ENCODE assay signal across 8 cellular contexts in genomic region chr13:30306762-30307193, GRCh38. TPM values are rescaled to one million over a fixed set of nuclear protein-coding genes. Genes with fewer than 3 reads are reported as not detected.
DNase-seq lines count a peak whose midpoint lies in the region; ATAC-seq and TF ChIP-seq lines count a peak whose summit lies in the region.

No MANE protein-coding gene starts in this region.

- 0% methylated on average over 12 to 37 of the region's 37 CpGs for WGBS in upper lobe of left lung, 2 donors

- no peak for TF ChIP-seq EP300 in upper lobe of left lung (IDR thresholded peaks at IDR 0.05)

- H3K9me3 ChIP-seq in left ventricle myocardium inferior (replicated peaks) (no peaks in the 10 kb centered on the region), upper lobe of left lung (no peaks in the 10 kb centered on the region)

- H3K4me3 ChIP-seq in left ventricle myocardium inferior (peak overlapping the region; percentile 89), upper lobe of left lung (peak overlapping the region; percentile 62 to 91 (median 82))

- H3K9me3 Mint-ChIP-seq in T-cell: no peaks in the 10 kb centered on the region

- TF ChIP-seq CTCF in left ventricle myocardium inferior (IDR thresholded peaks at IDR 0.05; ENCODE audit: borderline replicate concordance): no peak
- no peak for TF ChIP-seq CTCF in upper lobe of left lung (IDR thresholded peaks at IDR 0.05)

- CTCF ChIA-PET in T-cell (lab: Charles Lee): interaction anchor here in 1 of 2 donors (0.5 to 3.1 kb wide), 8 partner anchors 65 to 905 kb away, joined by 3 to 11 read pairs (median 3); no protein-coding TSS in a partner anchor

- H3K27ac ChIP-seq in left ventricle myocardium inferior (replicated peaks) (peak overlapping the region; percentile 95), upper lobe of left lung (peak overlapping the region; percentile 80 to 95 (median 89))

- ATAC-seq in HG02884 (IDR thresholded peaks at IDR 0.05; ENCODE audit: unreplicated experiment) (peak; percentile 74), T-cell (replicated peaks in 1 of 4) (peak; percentile 89 to 93 (median 92)), upper lobe of left lung (ENCODE audit: low FRiP score in 2 of 2) (peak; percentile 98 to 99)

- TF ChIP-seq POLR2A in GM15510 (IDR thresholded peaks at IDR 0.05; ENCODE audit: borderline replicate concordance, extremely low read depth, insufficient read length): peak; percentile 48
- no peak for TF ChIP-seq POLR2A in upper lobe of left lung (IDR thresholded peaks at IDR 0.05)

- no peaks in the 10 kb centered on the region for H3K36me3 ChIP-seq in left ventricle myocardium inferior
- H3K36me3 ChIP-seq in upper lobe of left lung: no peaks in the 10 kb centered on the region

- peak; percentile 79 for DNase-seq in NCI-H146 treated with DMSO at 0.1 percent for 48 hours (lab: John Stamatoyannopoulos, UW; ENCODE audit: unreplicated experiment)
- peak; percentile 70 to 92 (median 84) for DNase-seq in T-cell
- DNase-seq in amniotic stem cell (lab: John Stamatoyannopoulos, UW): peak; percentile 90
- peak; percentile 93 for DNase-seq in left ventricle myocardium inferior
- DNase-seq in posterior cingulate gyrus: peak; percentile 91 to 99 (median 94)
- peak; percentile 95 for DNase-seq in upper lobe of left lung

- peak overlapping the region; percentile 77 to 89 (median 87) for H3K4me3 Mint-ChIP-seq in T-cell

- H3K36me3 Mint-ChIP-seq in T-cell: no peaks in the 10 kb centered on the region

- no peaks in the 10 kb centered on the region for H3K27me3 Mint-ChIP-seq in T-cell

- H3K27ac Mint-ChIP-seq in T-cell: peak overlapping the region; percentile 66 to 88

- intact Hi-C loops in left ventricle myocardium inferior (cut with micrococcal nuclease): no loop called here
- intact Hi-C loops in posterior cingulate gyrus (cut with DNase I): loop anchor here (5.0 kb wide), 1 partner anchor 161 kb away; the partner anchor contains the start of gene HMGB1

- H3K4me1 ChIP-seq in left ventricle myocardium inferior (peaks cover 77% of the 10 kb centered on the region), upper lobe of left lung (peaks cover 13 to 38% (median 22%) of the 10 kb centered on the region in 4 donors)

- peaks cover 6 to 42% (median 25%) of the 10 kb centered on the region in 3 donors for H3K4me1 Mint-ChIP-seq in T-cell

- H3K27me3 ChIP-seq in left ventricle myocardium inferior (ENCODE audit: low read depth) (no peaks in the 10 kb centered on the region), upper lobe of left lung (no peaks in the 10 kb centered on the region)

- POLR2A ChIA-PET in T-cell (lab: Charles Lee): interaction anchor here in 1 of 2 donors (0.5 to 0.7 kb wide), 2 partner anchors 47 to 534 kb away, joined by 4 to 15 read pairs; no protein-coding TSS in a partner anchor

RNA-seq across cellular contexts. Expression of gene KATNAL1, which starts 0.6 kb away (rescaled TPM):
- total RNA-seq in T-cell: 10 to 100 TPM in 1 of 5 donors, 1 to 10 TPM in 4; 4.0 to 13.8 (median 7.3) TPM
- total RNA-seq in left ventricle myocardium inferior: 46.9 TPM
- total RNA-seq in upper lobe of left lung: 10 to 100 TPM in 5 of 6 donors, 1 to 10 TPM in 1; 5.7 to 35.5 (median 13.9) TPM

Comparison
In these comparisons a context has a peak if more than half of its experiments do, and no peak if none do; other contexts are left out.
1. Peak in every context shown above with its lines: DNase-seq, ATAC-seq, H3K4me3 ChIP-seq and H3K27ac ChIP-seq.